12 cellular contexts compared by ENCODE assay signal in genomic region chr7:142539901-142540300, GRCh38.
DNase-seq lines count a peak whose midpoint lies in the region; ATAC-seq and TF ChIP-seq lines count a peak whose summit lies in the region.
"Had no signal": no experiment of that assay in that cellular context is flagged by ENCODE, and none has a peak within 500 bp of the region (broad histone marks: within the 10 kb centered on the region; RNA-seq: fewer than 3 reads in every experiment).

No MANE protein-coding gene starts in this region.

- dilution Hi-C loops in IMR-90 (cut with HindIII; ENCODE audit: low sequenced_read_pairs, unreplicated experiment): no loop called here

- TF ChIP-seq CTCF in SK-N-SH (IDR thresholded peaks at IDR 0.05): no peak
- TF ChIP-seq CTCF in IMR-90 (conservative IDR thresholded peaks at IDR 0.05; ENCODE audit: low read depth, low read length): no peak

- H3K79me2 ChIP-seq in SK-N-SH (ENCODE audit: insufficient read depth): no peaks in the 10 kb centered on the region

- peak overlapping the region; percentile 97 for H2BK120ac ChIP-seq in IMR-90 (ENCODE audit: low read depth, low read length)

- H3K36me3 ChIP-seq in SK-N-SH (replicated peaks in 1 of 2; ENCODE audit: control insufficient read depth in 1 of 2, insufficient read depth in 2 of 2, low read length in 1 of 2) (no peaks in the 10 kb centered on the region), IMR-90 (ENCODE audit: control insufficient read depth, insufficient read depth, low read length) (no peaks in the 10 kb centered on the region)

- peak overlapping the region; percentile 92; the same call in 1 of the 2 replicates for H3K18ac ChIP-seq in IMR-90 (ENCODE audit: low read depth, low read length)

- no peak overlapping the region for H2AK9ac ChIP-seq in IMR-90 (replicated peaks; ENCODE audit: low read depth, low read length, poor library complexity)

- H3K9me3 ChIP-seq in SK-N-SH: no peaks in the 10 kb centered on the region
- no peaks in the 10 kb centered on the region for H3K9me3 ChIP-seq in IMR-90 (ENCODE audit: control insufficient read depth, insufficient read depth, low read length)

- H3K79me1 ChIP-seq in IMR-90 (ENCODE audit: low read depth in 1 of 2, low read length in 2 of 2): no peaks in the 10 kb centered on the region

- CTCF ChIA-PET in SK-N-SH (lab: Yijun Ruan, JAX): interaction anchor here (0.6 to 5.6 kb wide), 7 partner anchors 11 to 243 kb away, joined by 3 to 63 read pairs (median 3); no protein-coding TSS in a partner anchor
- CTCF ChIA-PET in IMR-90 (lab: Yijun Ruan, JAX): interaction anchor here (0.6 kb wide), 1 partner anchor 7 kb away, joined by 3 read pairs; no protein-coding TSS in a partner anchor

- no peaks in the 10 kb centered on the region for H4K20me1 ChIP-seq in SK-N-SH (ENCODE audit: insufficient read depth)
- H4K20me1 ChIP-seq in IMR-90 (ENCODE audit: insufficient read depth, low read length): no peaks in the 10 kb centered on the region

- in situ Hi-C loops in IMR-90 (cut with MboI; ENCODE audit: low sequenced_read_pairs): loop anchor here (5.0 kb wide), 2 partner anchors 62 to 242 kb away; no protein-coding TSS in a partner anchor

- H2BK5ac ChIP-seq in IMR-90 (ENCODE audit: low read depth, low read length, poor library complexity, severe bottlenecking): peak overlapping the region; percentile 73

- H2AK5ac ChIP-seq in IMR-90 (ENCODE audit: low read depth, low read length): peak overlapping the region; percentile 53; the same call in 1 of the 2 replicates

- TF ChIP-seq POLR2A in IMR-90 (IDR thresholded peaks at IDR 0.05; ENCODE audit: low read depth, low read length): no peak

- no TSS peak for BruUV-seq in IMR-90 (replicated peaks; lab: Mats Ljungman, UMichigan)

- POLR2A ChIA-PET in SK-N-SH (lab: Yijun Ruan, JAX): no interaction called here
- POLR2A ChIA-PET in IMR-90 (lab: Charles Lee; ENCODE audit: unreplicated experiment): no interaction called here

- 10% methylated on average over 1 of the region's 1 CpG for WGBS in SK-N-SH (ENCODE audit: low lambda C conversion rate)
- WGBS in IMR-90 (ENCODE audit: extremely low coverage in 2 of 2, insufficient read length in 1 of 2), 2 experiments: no CpG with 5 or more reads among the region's 1 CpG

- H3F3A ChIP-seq in SK-N-SH (replicated peaks; ENCODE audit: insufficient read depth): peaks cover 26% of the 10 kb centered on the region

- no peak for ATAC-seq in SK-N-SH treated with all-trans-retinoic acid at 6 μM for 48 hours
- ATAC-seq in IMR-90 (ENCODE audit: low read depth): peak; percentile 21

- peak overlapping the region; percentile 71 for H4K91ac ChIP-seq in IMR-90 (ENCODE audit: insufficient read depth, low read depth, low read length)

- H2BK20ac ChIP-seq in IMR-90 (ENCODE audit: low read depth, low read length): peak overlapping the region; percentile 90

- peak overlapping the region; percentile 71 for H3K14ac ChIP-seq in IMR-90 (replicated peaks; ENCODE audit: low read depth, low read length)

- peak overlapping the region; percentile 68 for H3K56ac ChIP-seq in IMR-90 (ENCODE audit: extremely low read depth, insufficient read depth, low read length)

- peak overlapping the region; percentile 61 for H2BK15ac ChIP-seq in IMR-90 (ENCODE audit: low read depth, low read length)

- H3K23ac ChIP-seq in IMR-90 (ENCODE audit: low read depth, low read length): peak overlapping the region; percentile 91; the same call in 1 of the 2 replicates

- no peak overlapping the region for H3K4me3 ChIP-seq in SK-N-SH (ENCODE audit: low read depth in 2 of 2, low read length in 1 of 2)
- H3K4me3 ChIP-seq in IMR-90 (ENCODE audit: insufficient read depth, low read depth, low read length): no peak overlapping the region

- H3K27ac ChIP-seq in SK-N-SH (ENCODE audit: low read depth in 2 of 2, low read length in 1 of 2) (peak overlapping the region in 1 of 2 experiments; percentile 61; a peak in 2 of 4 replicates), IMR-90 (ENCODE audit: insufficient read depth, low read length) (no peak overlapping the region; the same call in 1 of the 2 replicates)
- H3K27ac ChIP-seq: 22Rv1 had no signal

- intact Hi-C loops in IMR-90 (cut with micrococcal nuclease): loop anchor here (10.0 kb wide), 1 partner anchor 465 kb away; no protein-coding TSS in a partner anchor

- H3K9ac ChIP-seq in SK-N-SH (no peak overlapping the region), IMR-90 (ENCODE audit: low read depth, low read length) (no peak overlapping the region)

- H3K27me3 ChIP-seq in SK-N-SH (ENCODE audit: insufficient read depth): no peaks in the 10 kb centered on the region
- no peaks in the 10 kb centered on the region for H3K27me3 ChIP-seq in IMR-90 (ENCODE audit: control insufficient read depth, insufficient read depth, low read length)

- H2AFZ ChIP-seq in SK-N-SH (ENCODE audit: low read depth) (no peak overlapping the region), IMR-90 (replicated peaks; ENCODE audit: low read length, poor library complexity) (no peak overlapping the region)

- H4K5ac ChIP-seq in IMR-90 (ENCODE audit: low read depth, low read length): peak overlapping the region; percentile 70; the same call in 1 of the 2 replicates

- no peaks in the 10 kb centered on the region for H3K9me2 ChIP-seq in SK-N-SH

- H3K4me2 ChIP-seq in SK-N-SH: peak overlapping the region; percentile 4
- peak overlapping the region; percentile 82; the same call in 1 of the 2 replicates for H3K4me2 ChIP-seq in IMR-90 (ENCODE audit: low read depth, low read length)

- TF ChIP-seq RAD21 in SK-N-SH (IDR thresholded peaks at IDR 0.05; ENCODE audit: low read length): no peak
- TF ChIP-seq RAD21 in IMR-90 (IDR thresholded peaks at IDR 0.05; ENCODE audit: low read length): no peak

- H3K4ac ChIP-seq in IMR-90 (ENCODE audit: low read depth, low read length): peak overlapping the region; percentile 84; the same call in 1 of the 2 replicates

- H3K9me1 ChIP-seq in IMR-90 (ENCODE audit: insufficient read depth, low read length): peaks cover 11% of the 10 kb centered on the region

- DNase-seq in SK-N-SH (no peak), IMR-90 (peak; percentile 90), amniotic epithelial cell (ENCODE audit: low read depth) (peak; percentile 67), kidney glomerular epithelial cell (lab: John Stamatoyannopoulos, UW) (peak; percentile 63), MV-4-11 (lab: John Stamatoyannopoulos, UW) (no peak), NOMO-1 treated with dmso at 0.1 percent for 144 hours (lab: John Stamatoyannopoulos, UW; ENCODE audit: unreplicated experiment) (no peak)
- DNase-seq in stimulated activated CD4-positive, alpha-beta T cell treated with anti-CD3 and anti-CD28 coated beads, Interleukin-2, amount 100 ng/mL, for 48 hours: no peak
- DNase-seq: DMS79 treated with DMSO at 0.1 percent for 48 hours, glutamatergic neuron, nephron progenitor cell had no signal

- H3K4me1 ChIP-seq in SK-N-SH (ENCODE audit: control insufficient read depth in 1 of 2, insufficient read depth in 2 of 2, low read depth in 1 of 2, low read length in 1 of 2): peaks cover 14 to 18% of the 10 kb centered on the region in 2 experiments; a peak in 3 of 4 replicates
- H3K4me1 ChIP-seq in IMR-90 (ENCODE audit: control insufficient read depth, insufficient read depth, low read length): peaks cover 17% of the 10 kb centered on the region

- H4K8ac ChIP-seq in IMR-90 (ENCODE audit: low read depth in 2 of 2, low read length in 2 of 2): peak overlapping the region; percentile 51 to 72; a peak in 3 of 4 replicates

- TF ChIP-seq EP300 in SK-N-SH (IDR thresholded peaks at IDR 0.05; ENCODE audit: borderline replicate concordance in 1 of 2, low read depth in 1 of 2, low read length in 1 of 2): peak in 1 of 2 experiments; percentile 67; a peak in 1 of 4 replicates

TF ChIP-seq in SK-N-SH, 30 proteins besides CTCF, POLR2A, EP300 and RAD21 (continues in another document):
- peak; percentile 35; the same call in 1 of the 2 replicates for TF ChIP-seq POLR2AphosphoS5 (IDR thresholded peaks at IDR 0.05; ENCODE audit: low read depth, low read length)
- TF ChIP-seq, protein P1, sequence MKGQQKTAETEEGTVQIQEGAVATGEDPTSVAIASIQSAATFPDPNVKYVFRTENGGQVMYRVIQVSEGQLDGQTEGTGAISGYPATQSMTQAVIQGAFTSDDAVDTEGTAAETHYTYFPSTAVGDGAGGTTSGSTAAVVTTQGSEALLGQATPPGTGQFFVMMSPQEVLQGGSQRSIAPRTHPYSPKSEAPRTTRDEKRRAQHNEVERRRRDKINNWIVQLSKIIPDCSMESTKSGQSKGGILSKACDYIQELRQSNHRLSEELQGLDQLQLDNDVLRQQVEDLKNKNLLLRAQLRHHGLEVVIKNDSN (IDR thresholded peaks at IDR 0.05; ENCODE audit: borderline replicate concordance, low read depth): no peak
- no peak for TF ChIP-seq SMC3 (IDR thresholded peaks at IDR 0.05; ENCODE audit: low read depth, low read length)
- TF ChIP-seq CHD2 (IDR thresholded peaks at IDR 0.05; ENCODE audit: low read length, partially characterized antibody): no peak

TF ChIP-seq in SK-N-SH treated with all-trans-retinoic acid at 6 μM for 48 hours, 23 proteins besides CTCF, POLR2A, EP300 and RAD21 (continues in another document):
- TF ChIP-seq SNAI2 (CRISPR knock-in tag; IDR thresholded peaks at IDR 0.05): no peak
- TF ChIP-seq ISL1 (CRISPR knock-in tag; IDR thresholded peaks at IDR 0.05): no peak
- no peak for TF ChIP-seq RARB (CRISPR knock-in tag; IDR thresholded peaks at IDR 0.05)
- TF ChIP-seq TCF4 (CRISPR knock-in tag; IDR thresholded peaks at IDR 0.05; ENCODE audit: borderline replicate concordance): no peak
- TF ChIP-seq ZNF70 (CRISPR knock-in tag; IDR thresholded peaks at IDR 0.05): no peak

TF ChIP-seq in IMR-90, 13 proteins besides CTCF, POLR2A, EP300 and RAD21:
- TF ChIP-seq MAFK (IDR thresholded peaks at IDR 0.05; ENCODE audit: low read depth, low read length): no peak
- no peak for TF ChIP-seq CEBPB (IDR thresholded peaks at IDR 0.05; ENCODE audit: low read depth, low read length)
- TF ChIP-seq, protein P2, sequence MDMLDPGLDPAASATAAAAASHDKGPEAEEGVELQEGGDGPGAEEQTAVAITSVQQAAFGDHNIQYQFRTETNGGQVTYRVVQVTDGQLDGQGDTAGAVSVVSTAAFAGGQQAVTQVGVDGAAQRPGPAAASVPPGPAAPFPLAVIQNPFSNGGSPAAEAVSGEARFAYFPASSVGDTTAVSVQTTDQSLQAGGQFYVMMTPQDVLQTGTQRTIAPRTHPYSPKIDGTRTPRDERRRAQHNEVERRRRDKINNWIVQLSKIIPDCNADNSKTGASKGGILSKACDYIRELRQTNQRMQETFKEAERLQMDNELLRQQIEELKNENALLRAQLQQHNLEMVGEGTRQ (IDR thresholded peaks at IDR 0.05; ENCODE audit: low read depth, low read length): no peak
- TF ChIP-seq CHD1 (IDR thresholded peaks at IDR 0.05; ENCODE audit: low read depth, low read length): no peak
- no peak for TF ChIP-seq MAZ (IDR thresholded peaks at IDR 0.05; ENCODE audit: borderline replicate concordance, low read depth, low read length)
- no peak for TF ChIP-seq RCOR1 (IDR thresholded peaks at IDR 0.05; ENCODE audit: insufficient replicate concordance, low read length)
- no peak for TF ChIP-seq MXI1 (IDR thresholded peaks at IDR 0.05; ENCODE audit: borderline replicate concordance, low read depth, low read length)
- peak; percentile 79 for TF ChIP-seq FOS (IDR thresholded peaks at IDR 0.05; ENCODE audit: low read depth, low read length)
- no peak for TF ChIP-seq NFE2L2 (IDR thresholded peaks at IDR 0.05; ENCODE audit: low read depth, low read length)

Comparison
In these comparisons a context has a peak if more than half of its experiments do, and no peak if none do; other contexts are left out.
1. DNase-seq: peak in IMR-90 (single experiment), amniotic epithelial cell (single experiment) and kidney glomerular epithelial cell (single experiment); none in SK-N-SH (single experiment), MV-4-11 (single experiment), stimulated activated CD4-positive, alpha-beta T cell treated with anti-CD3 and anti-CD28 coated beads, Interleukin-2, amount 100 ng/mL, for 48 hours (0 of 2) and NOMO-1 treated with dmso at 0.1 percent for 144 hours (single experiment).